1 cellular context compared by ENCODE assay signal in genomic region chr5:132477784-132478497, GRCh38.
TF ChIP-seq lines count a peak whose summit lies in the region.

No MANE protein-coding gene starts in this region.

TF ChIP-seq in HepG2, 621 proteins besides CTCF, POLR2A, EP300 and RAD21 (continued from another document and continues in another):
- TF ChIP-seq ZBTB14 (CRISPR knock-in tag; IDR thresholded peaks at IDR 0.05) (no peak), ZNF598 (CRISPR knock-in tag; IDR thresholded peaks at IDR 0.05; ENCODE audit: borderline replicate concordance) (0 out of 2 replicates have a peak, but pooled peaks have one; percentile 36), ARNT (IDR thresholded peaks at IDR 0.05) (no peak), GMEB1 (CRISPR knock-in tag; IDR thresholded peaks at IDR 0.05; ENCODE audit: borderline replicate concordance) (0 out of 2 replicates have a peak, but pooled peaks have one; percentile 24), CBX2 (IDR thresholded peaks at IDR 0.05; ENCODE audit: low read depth, low read length) (no peak), CBX2 (CRISPR knock-in tag; IDR thresholded peaks at IDR 0.05; ENCODE audit: low read depth) (no peak), GATAD2A (CRISPR knock-in tag; IDR thresholded peaks at IDR 0.05) (no peak), CENPX (CRISPR knock-in tag; IDR thresholded peaks at IDR 0.05) (no peak), CEBPB (IDR thresholded peaks at IDR 0.05; ENCODE audit: borderline replicate concordance, low read depth, low read length) (no peak), LCORL (IDR thresholded peaks at IDR 0.05) (no peak), LCORL (CRISPR knock-in tag; IDR thresholded peaks at IDR 0.05) (no peak; the same call in 1 of the 2 replicates), THAP9 (CRISPR knock-in tag; IDR thresholded peaks at IDR 0.05; ENCODE audit: borderline replicate concordance) (peak; percentile 29; the same call in 1 of the 2 replicates), NFYC (CRISPR knock-in tag; IDR thresholded peaks at IDR 0.05) (no peak), MTERF4 (CRISPR knock-in tag; IDR thresholded peaks at IDR 0.05) (no peak), MED8 (CRISPR knock-in tag; IDR thresholded peaks at IDR 0.05; ENCODE audit: insufficient replicate concordance) (peak; percentile 34), NFIB (CRISPR knock-in tag; IDR thresholded peaks at IDR 0.05; ENCODE audit: borderline replicate concordance) (no peak), ZNF652 (CRISPR knock-in tag; IDR thresholded peaks at IDR 0.05; ENCODE audit: borderline replicate concordance, low read depth) (no peak), BRD4 (CRISPR knock-in tag; IDR thresholded peaks at IDR 0.05) (no peak), ZNF503 (CRISPR knock-in tag; IDR thresholded peaks at IDR 0.05) (no peak), ZNF577 (CRISPR knock-in tag; IDR thresholded peaks at IDR 0.05; ENCODE audit: borderline replicate concordance, low read depth) (no peak), NCOA2 (CRISPR knock-in tag; IDR thresholded peaks at IDR 0.05) (no peak), HNF4G (IDR thresholded peaks at IDR 0.05; ENCODE audit: borderline replicate concordance, low read depth, low read length) (peak; percentile 24; the same call in 1 of the 2 replicates), HNF4G (CRISPR knock-in tag; IDR thresholded peaks at IDR 0.05; ENCODE audit: borderline replicate concordance, low read depth) (no peak), ZKSCAN8 (CRISPR knock-in tag; IDR thresholded peaks at IDR 0.05; ENCODE audit: borderline replicate concordance) (no peak), SAFB2 (CRISPR knock-in tag; IDR thresholded peaks at IDR 0.05; ENCODE audit: borderline replicate concordance, low read depth) (no peak), ZFX (CRISPR knock-in tag; IDR thresholded peaks at IDR 0.05; ENCODE audit: low read depth) (peak; percentile 82), RORA (CRISPR knock-in tag; IDR thresholded peaks at IDR 0.05) (no peak), HNRNPL (IDR thresholded peaks at IDR 0.05; ENCODE audit: low read depth, low read length) (peak; percentile 89), ZNF780A (CRISPR knock-in tag; IDR thresholded peaks at IDR 0.05) (no peak), ZNF292 (CRISPR knock-in tag; IDR thresholded peaks at IDR 0.05; ENCODE audit: borderline replicate concordance, low read depth) (0 out of 2 replicates have a peak, but pooled peaks have one; percentile 53), TIGD3 (CRISPR knock-in tag; IDR thresholded peaks at IDR 0.05; ENCODE audit: borderline replicate concordance) (no peak), CEBPZ (IDR thresholded peaks at IDR 0.05; ENCODE audit: low read length) (no peak), THRA (CRISPR knock-in tag; IDR thresholded peaks at IDR 0.05; ENCODE audit: borderline replicate concordance) (peak; percentile 37; the same call in 1 of the 2 replicates), ZNF441 (CRISPR knock-in tag; IDR thresholded peaks at IDR 0.05; ENCODE audit: borderline replicate concordance) (no peak), TFE3 (CRISPR knock-in tag; IDR thresholded peaks at IDR 0.05) (no peak), PRPF4 (IDR thresholded peaks at IDR 0.05; ENCODE audit: low read depth, low read length, poor library complexity, severe bottlenecking) (no peak), SALL2 (CRISPR knock-in tag; IDR thresholded peaks at IDR 0.05) (no peak), ZSCAN21 (CRISPR knock-in tag; IDR thresholded peaks at IDR 0.05; ENCODE audit: borderline replicate concordance) (no peak)
